36 cellular contexts compared by ENCODE assay signal in the genomic region with DNA sequence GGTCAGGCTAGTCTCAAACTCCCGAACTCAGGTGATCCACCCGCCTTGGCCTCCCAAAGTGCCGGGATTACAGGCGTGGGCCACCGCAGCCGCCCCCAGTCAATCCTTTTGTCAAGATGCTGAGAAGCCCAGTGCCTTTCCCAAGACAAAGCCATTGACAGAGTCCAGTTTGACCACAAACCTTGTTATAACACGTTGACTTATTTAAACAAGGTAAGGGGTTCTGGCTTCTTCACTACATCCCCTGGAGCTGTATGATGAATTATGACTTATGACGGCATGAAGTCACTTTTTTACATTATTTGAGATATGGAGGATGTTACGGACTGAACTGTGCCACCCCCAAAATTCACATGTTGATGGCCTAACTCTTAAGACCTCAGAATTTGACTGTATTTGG.
"Had no signal": no experiment of that assay in that cellular context is flagged by ENCODE, and none has a peak within 500 bp of the region (broad histone marks: within the 10 kb centered on the region; RNA-seq: fewer than 3 reads in every experiment).

No MANE protein-coding gene starts in this region.

- H3K27ac ChIP-seq: adrenal gland, body of pancreas, brain microvascular endothelial cell, VCaP had no signal

- H3K9me3 ChIP-seq: adrenal gland had no signal

- H3K27me3 ChIP-seq: body of pancreas, brain microvascular endothelial cell had no signal

- H3K36me3 ChIP-seq: adrenal gland, brain microvascular endothelial cell had no signal

- DNase-seq: activated B cell treated with CpG ODN at 0.5 μM for 24 hours; activated CD4-positive, alpha-beta memory T cell treated with anti-CD3 and anti-CD28 coated beads for 36 hours; activated CD4-positive, alpha-beta T cell treated with anti-CD3 and anti-CD28 coated beads for 4 hours; activated CD4-positive, alpha-beta T cell treated with anti-CD3 and anti-CD28 coated beads, Interleukin-2, amount 10 ng/mL, durations not matched to agents 24 days and 14 days; activated CD4-positive, alpha-beta T cell treated with anti-CD3 and anti-CD28 coated beads, Interleukin-2, amount 50 U/mL, for 1 hour; activated CD4-positive, alpha-beta T cell treated with anti-CD3 and anti-CD28 coated beads, Interleukin-2, amount 50 U/mL, for 4 hours; activated CD4-positive, CD25-positive, alpha-beta regulatory T cell treated with anti-CD3 and anti-CD28 coated beads, Interleukin-2, amount 50 U/mL, for 72 hours; activated CD8-positive, alpha-beta memory T cell treated with anti-CD3 and anti-CD28 coated beads, Interleukin-2, amount 50 U/mL, for 4 hours; activated CD8-positive, alpha-beta T cell treated with anti-CD3 and anti-CD28 coated beads for 36 hours; activated effector memory CD4-positive, alpha-beta T cell treated with anti-CD3 and anti-CD28 coated beads, Interleukin-2, amount 50 U/mL, for 16 hours; activated gamma-delta T cell treated with Interleukin-2 at 50 U/mL for 16 hours; activated naive CD4-positive, alpha-beta T cell; activated naive CD4-positive, alpha-beta T cell treated with anti-CD3 and anti-CD28 coated beads for 36 hours; activated naive CD4-positive, alpha-beta T cell treated with anti-CD3 and anti-CD28 coated beads, Interleukin-2, amount 50 U/mL, for 16 hours; activated naive CD8-positive, alpha-beta T cell treated with anti-CD3 and anti-CD28 coated beads for 36 hours; activated T-cell treated with anti-CD3 and anti-CD28 coated beads for 4 hours; activated T-cell treated with anti-CD3 and anti-CD28 coated beads, Interleukin-2, amount 50 U/mL, for 1 hour; activated T-cell treated with anti-CD3 and anti-CD28 coated beads, Interleukin-2, amount 50 U/mL, for 4 hours; activated T-cell treated with anti-CD3 and anti-CD28 coated beads, Interleukin-2, amount 50 U/mL, for 72 hours; adrenal gland; amniotic stem cell; aorta; body of pancreas; brain microvascular endothelial cell; central memory CD4-positive, alpha-beta T cell; T-helper 1 cell; T-helper 2 cell; T-helper 9 cell had no signal

- FAIRE-seq: astrocyte, TTC549 had no signal

- H3K27ac Mint-ChIP-seq: activated B cell treated with CpG ODN at 0.5 μM for 24 hours; activated CD4-positive, alpha-beta memory T cell treated with anti-CD3 and anti-CD28 coated beads for 36 hours; activated CD4-positive, alpha-beta T cell treated with anti-CD3 and anti-CD28 coated beads, Interleukin-2, amount 10 ng/mL, durations not matched to agents 24 days and 14 days; activated CD8-positive, alpha-beta T cell treated with anti-CD3 and anti-CD28 coated beads for 36 hours; activated naive CD4-positive, alpha-beta T cell treated with anti-CD3 and anti-CD28 coated beads for 36 hours; activated naive CD4-positive, alpha-beta T cell treated with anti-CD3 and anti-CD28 coated beads, Interleukin-2, amount 50 U/mL, for 72 hours; activated naive CD8-positive, alpha-beta T cell treated with anti-CD3 and anti-CD28 coated beads for 36 hours; activated T-cell treated with anti-CD3 and anti-CD28 coated beads, Interleukin-2, amount 50 U/mL, for 72 hours; activated T-helper 1 cell treated with anti-CD3 and anti-CD28 coated beads, Interleukin-12 subunit alpha, Interleukin-12 subunit beta, Interleukin-2, Interleukin-4 antibody, amounts not matched to agents 30 ng/mL and 10 ng/mL and 1 ng/mL, durations not matched to agents 14 hours and 24 hours and 36 hours; activated T-helper 17 cell treated with anti-CD3 and anti-CD28 coated beads, Interleukin-2, amount 50 U/mL, for 72 hours; T-helper 1 cell treated with Interleukin-12 subunit alpha and Interleukin-12 subunit beta and Interleukin-4 antibody, amounts not matched to agents 30 μg/mL and 1 μg/mL, for 36 hours; T-helper 2 cell treated with Interferon-gamma antibody and Interleukin-4, amounts not matched to agents 5 μg/mL and 100 μg/mL, for 36 hours had no signal

- H3K9me3 Mint-ChIP-seq: activated B cell treated with CpG ODN at 0.5 μM for 24 hours; activated CD4-positive, alpha-beta memory T cell treated with anti-CD3 and anti-CD28 coated beads for 36 hours; activated CD4-positive, alpha-beta T cell treated with anti-CD3 and anti-CD28 coated beads, Interleukin-2, amount 10 ng/mL, durations not matched to agents 24 days and 14 days; activated CD8-positive, alpha-beta T cell treated with anti-CD3 and anti-CD28 coated beads for 36 hours; activated naive CD4-positive, alpha-beta T cell treated with anti-CD3 and anti-CD28 coated beads for 36 hours; activated naive CD4-positive, alpha-beta T cell treated with anti-CD3 and anti-CD28 coated beads, Interleukin-2, amount 50 U/mL, for 72 hours; activated naive CD8-positive, alpha-beta T cell treated with anti-CD3 and anti-CD28 coated beads for 36 hours; activated T-cell treated with anti-CD3 and anti-CD28 coated beads, Interleukin-2, amount 50 U/mL, for 4 hours; activated T-cell treated with anti-CD3 and anti-CD28 coated beads, Interleukin-2, amount 50 U/mL, for 72 hours; activated T-helper 1 cell treated with anti-CD3 and anti-CD28 coated beads, Interleukin-12 subunit alpha, Interleukin-12 subunit beta, Interleukin-2, Interleukin-4 antibody, amounts not matched to agents 30 ng/mL and 10 ng/mL and 1 ng/mL, durations not matched to agents 14 hours and 24 hours and 36 hours; activated T-helper 17 cell treated with anti-CD3 and anti-CD28 coated beads, Interleukin-2, amount 50 U/mL, for 72 hours; T-helper 1 cell treated with Interleukin-12 subunit alpha and Interleukin-12 subunit beta and Interleukin-4 antibody, amounts not matched to agents 30 μg/mL and 1 μg/mL, for 36 hours; T-helper 2 cell treated with Interferon-gamma antibody and Interleukin-4, amounts not matched to agents 5 μg/mL and 100 μg/mL, for 36 hours had no signal

- H3K36me3 Mint-ChIP-seq: activated CD4-positive, alpha-beta memory T cell treated with anti-CD3 and anti-CD28 coated beads for 36 hours had no signal

- H3K4me3 Mint-ChIP-seq: activated B cell treated with CpG ODN at 0.5 μM for 24 hours; activated CD4-positive, alpha-beta memory T cell treated with anti-CD3 and anti-CD28 coated beads for 36 hours; activated CD4-positive, alpha-beta T cell treated with anti-CD3 and anti-CD28 coated beads, Interleukin-2, amount 10 ng/mL, durations not matched to agents 24 days and 14 days; activated CD8-positive, alpha-beta T cell treated with anti-CD3 and anti-CD28 coated beads for 36 hours; activated naive CD4-positive, alpha-beta T cell treated with anti-CD3 and anti-CD28 coated beads for 36 hours; activated naive CD8-positive, alpha-beta T cell treated with anti-CD3 and anti-CD28 coated beads for 36 hours; activated T-cell treated with anti-CD3 and anti-CD28 coated beads, Interleukin-2, amount 50 U/mL, for 4 hours; activated T-cell treated with anti-CD3 and anti-CD28 coated beads, Interleukin-2, amount 50 U/mL, for 72 hours; activated T-helper 1 cell treated with anti-CD3 and anti-CD28 coated beads, Interleukin-12 subunit alpha, Interleukin-12 subunit beta, Interleukin-2, Interleukin-4 antibody, amounts not matched to agents 30 ng/mL and 10 ng/mL and 1 ng/mL, durations not matched to agents 14 hours and 24 hours and 36 hours; activated T-helper 17 cell treated with anti-CD3 and anti-CD28 coated beads, Interleukin-2, amount 50 U/mL, for 72 hours; T-helper 1 cell treated with Interleukin-12 subunit alpha and Interleukin-12 subunit beta and Interleukin-4 antibody, amounts not matched to agents 30 μg/mL and 1 μg/mL, for 36 hours; T-helper 2 cell treated with Interferon-gamma antibody and Interleukin-4, amounts not matched to agents 5 μg/mL and 100 μg/mL, for 36 hours had no signal

- ATAC-seq: activated CD8-positive, alpha-beta T cell treated with anti-CD3 and anti-CD28 coated beads for 36 hours; activated naive CD4-positive, alpha-beta T cell treated with anti-CD3 and anti-CD28 coated beads, Interleukin-2, amount 50 U/mL, for 72 hours; activated T-cell treated with anti-CD3 and anti-CD28 coated beads, Interleukin-2, amount 50 U/mL, for 4 hours; activated T-cell treated with anti-CD3 and anti-CD28 coated beads, Interleukin-2, amount 50 U/mL, for 72 hours; activated T-helper 17 cell treated with anti-CD3 and anti-CD28 coated beads, Interleukin-2, amount 50 U/mL, for 72 hours; body of pancreas had no signal

- H3K4me1 Mint-ChIP-seq: activated naive CD8-positive, alpha-beta T cell treated with anti-CD3 and anti-CD28 coated beads for 36 hours; activated T-helper 17 cell treated with anti-CD3 and anti-CD28 coated beads, Interleukin-2, amount 50 U/mL, for 72 hours had no signal

- H3K4me3 ChIP-seq: adrenal gland, body of pancreas had no signal
